Comparison of ENCODE assay signal across 11 cellular contexts in the genomic region with DNA sequence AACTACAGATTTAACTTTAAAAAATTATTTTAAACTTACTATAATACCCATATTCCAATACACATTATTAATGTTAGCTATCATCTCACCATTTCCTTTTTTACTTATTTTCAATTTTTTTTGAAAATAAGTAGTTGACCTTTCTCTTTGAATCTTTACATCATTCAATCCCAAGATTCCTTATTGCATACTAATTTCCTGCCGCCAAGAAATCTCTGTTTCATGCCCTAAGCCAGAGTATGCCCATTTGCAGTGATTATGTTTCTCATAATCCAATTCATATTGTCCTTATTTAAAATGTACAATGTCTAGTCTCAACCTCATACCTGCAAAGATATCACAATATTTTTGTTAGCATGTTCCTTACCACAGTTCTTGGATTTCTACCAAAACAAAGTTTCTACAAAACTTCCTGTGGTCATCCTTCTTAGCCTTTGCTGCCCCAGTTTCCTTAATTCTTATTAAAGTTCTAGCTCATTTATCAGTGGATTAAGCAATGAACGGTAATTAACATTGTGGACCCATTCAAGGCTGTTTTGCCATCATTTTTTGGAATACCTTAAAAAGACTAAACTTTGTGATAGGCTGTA.
DNase-seq lines count a peak whose midpoint lies in the region; ATAC-seq and TF ChIP-seq lines count a peak whose summit lies in the region.
"Had no signal": no experiment of that assay in that cellular context is flagged by ENCODE, and none has a peak within 500 bp of the region (broad histone marks: within the 10 kb centered on the region; RNA-seq: fewer than 3 reads in every experiment).

No MANE protein-coding gene starts in this region.

- H3K36me3 ChIP-seq in endodermal cell (ENCODE audit: control insufficient read depth, insufficient read depth, low read length): no peaks in the 10 kb centered on the region

- H3K27me3 Mint-ChIP-seq in activated naive CD4-positive, alpha-beta T cell treated with anti-CD3 and anti-CD28 coated beads, Interleukin-2, amount 50 U/mL, for 24 hours: no peaks in the 10 kb centered on the region
- no peaks in the 10 kb centered on the region for H3K27me3 Mint-ChIP-seq in activated T-helper 17 cell treated with anti-CD3 and anti-CD28 coated beads, Interleukin-2, amount 50 U/mL, for 72 hours
- H3K27me3 Mint-ChIP-seq in endodermal cell (ENCODE audit: insufficient read depth): peaks cover 11% of the 10 kb centered on the region

- TF ChIP-seq CTCF in GM10248 (IDR thresholded peaks at IDR 0.05; ENCODE audit: control extremely low read depth, extremely low read depth, low read depth, missing control alignments) (no peak), endodermal cell (conservative IDR thresholded peaks at IDR 0.05) (no peak)

- H3K4me1 ChIP-seq in endodermal cell (ENCODE audit: control insufficient read depth, insufficient read depth, low read length): no peaks in the 10 kb centered on the region

- H3K9ac ChIP-seq in endodermal cell (ENCODE audit: extremely low read depth, low read length, poor library complexity, severe bottlenecking): no peak overlapping the region

- no peak for ATAC-seq in activated T-helper 17 cell treated with anti-CD3 and anti-CD28 coated beads, Interleukin-2, amount 50 U/mL, for 72 hours (replicated peaks)
- ATAC-seq in GM21825 (IDR thresholded peaks at IDR 0.05; ENCODE audit: unreplicated experiment): no peak

- H3K4me3 Mint-ChIP-seq in activated naive CD4-positive, alpha-beta T cell treated with anti-CD3 and anti-CD28 coated beads, Interleukin-2, amount 50 U/mL, for 24 hours: peak overlapping the region; percentile 59
- H3K4me3 Mint-ChIP-seq in activated T-helper 17 cell treated with anti-CD3 and anti-CD28 coated beads, Interleukin-2, amount 50 U/mL, for 72 hours: peak overlapping the region; percentile 56
- H3K4me3 Mint-ChIP-seq in endodermal cell: no peak overlapping the region

- 83 to 89% methylated on average over 2 of the region's 2 CpGs for WGBS in endodermal cell (ENCODE audit: insufficient coverage in 1 of 2, insufficient read length in 1 of 2), 2 experiments

- H3K9me3 ChIP-seq in endodermal cell (ENCODE audit: control insufficient read depth, low read length): peaks cover 5% of the 10 kb centered on the region

- H3K4me3 ChIP-seq in endodermal cell (ENCODE audit: low read length): no peak overlapping the region

- DNase-seq in activated naive CD4-positive, alpha-beta T cell (lab: John Stamatoyannopoulos, UW): no peak
- peak; percentile 90 for DNase-seq in kidney glomerular epithelial cell (lab: John Stamatoyannopoulos, UW)
- no peak for DNase-seq in erythroblast (lab: John Stamatoyannopoulos, UW)
- DNase-seq in GM10248 (ENCODE audit: extremely low spot score): no peak
- DNase-seq in endodermal cell: no peak
- DNase-seq: activated CD4-positive, alpha-beta T cell treated with anti-CD3 and anti-CD28 coated beads, Interleukin-2, amount 50 U/mL, for 1 hour; NCI-H187; NCI-H774 had no signal

- TF ChIP-seq POLR2A in erythroblast (IDR thresholded peaks at IDR 0.05; ENCODE audit: low read length): no peak

- H3K36me3 Mint-ChIP-seq in activated naive CD4-positive, alpha-beta T cell treated with anti-CD3 and anti-CD28 coated beads, Interleukin-2, amount 50 U/mL, for 24 hours: peaks cover 80% of the 10 kb centered on the region
- H3K36me3 Mint-ChIP-seq in activated T-helper 17 cell treated with anti-CD3 and anti-CD28 coated beads, Interleukin-2, amount 50 U/mL, for 72 hours (ENCODE audit: low read depth): peaks cover 100% of the 10 kb centered on the region
- H3K36me3 Mint-ChIP-seq in endodermal cell (ENCODE audit: low read depth): no peaks in the 10 kb centered on the region

- CTCF ChIA-PET in GM10248 (lab: Yijun Ruan, JAX): interaction anchor here (0.6 to 1.4 kb wide), 3 partner anchors 22 to 1166 kb away, joined by 3 to 5 read pairs (median 3); no protein-coding TSS in a partner anchor

- POLR2A ChIA-PET in GM10248 (lab: Yijun Ruan, JAX): no interaction called here

- no peaks in the 10 kb centered on the region for H3K9me3 Mint-ChIP-seq in activated naive CD4-positive, alpha-beta T cell treated with anti-CD3 and anti-CD28 coated beads, Interleukin-2, amount 50 U/mL, for 24 hours
- no peaks in the 10 kb centered on the region for H3K9me3 Mint-ChIP-seq in activated T-helper 17 cell treated with anti-CD3 and anti-CD28 coated beads, Interleukin-2, amount 50 U/mL, for 72 hours
- H3K9me3 Mint-ChIP-seq in endodermal cell: peaks cover 5% of the 10 kb centered on the region

- no peak overlapping the region for H3K27ac ChIP-seq in endodermal cell (ENCODE audit: low read depth, low read length)

- H3K27me3 ChIP-seq in endodermal cell (ENCODE audit: control insufficient read depth, insufficient read depth, low read length, poor library complexity, severe bottlenecking): no peaks in the 10 kb centered on the region

- H3K27ac Mint-ChIP-seq in activated naive CD4-positive, alpha-beta T cell treated with anti-CD3 and anti-CD28 coated beads, Interleukin-2, amount 50 U/mL, for 24 hours: peak overlapping the region; percentile 95
- H3K27ac Mint-ChIP-seq in activated T-helper 17 cell treated with anti-CD3 and anti-CD28 coated beads, Interleukin-2, amount 50 U/mL, for 72 hours: peak overlapping the region; percentile 88
- no peak overlapping the region for H3K27ac Mint-ChIP-seq in endodermal cell

- H3K4me1 Mint-ChIP-seq in activated naive CD4-positive, alpha-beta T cell treated with anti-CD3 and anti-CD28 coated beads, Interleukin-2, amount 50 U/mL, for 24 hours: peaks cover 84% of the 10 kb centered on the region
- H3K4me1 Mint-ChIP-seq in activated T-helper 17 cell treated with anti-CD3 and anti-CD28 coated beads, Interleukin-2, amount 50 U/mL, for 72 hours: peaks cover 62% of the 10 kb centered on the region
- peaks cover 10% of the 10 kb centered on the region for H3K4me1 Mint-ChIP-seq in endodermal cell
